In genomic region chrX:3680459-3680858, GRCh38 we compare ENCODE assay signal across 24 cellular contexts.
"Had no signal": no experiment of that assay in that cellular context is flagged by ENCODE, and none has a peak within 500 bp of the region (broad histone marks: within the 10 kb centered on the region; RNA-seq: fewer than 3 reads in every experiment).

No MANE protein-coding gene starts in this region.

- H3K4me1 ChIP-seq: foreskin keratinocyte, left lung, lower lobe of right lung, parathyroid adenoma, psoas muscle, right lobe of liver, upper lobe of right lung, vagina had no signal

- H3K9ac ChIP-seq: parathyroid adenoma had no signal

- H3K27ac ChIP-seq: colonic mucosa, foreskin keratinocyte, heart left ventricle, left lung, lower lobe of right lung, parathyroid adenoma, psoas muscle, right lobe of liver, tibial nerve, upper lobe of right lung, vagina had no signal

- FAIRE-seq: endothelial cell of umbilical vein, islet of Langerhans had no signal

- H3K4me3 ChIP-seq: colonic mucosa, heart left ventricle, left lung, lower lobe of right lung, psoas muscle, right lobe of liver, tibial nerve, upper lobe of right lung, vagina had no signal

- H3K27me3 Mint-ChIP-seq: memory B cell; natural killer cell treated with Interleukin-12 subunit alpha and Interleukin-12 subunit beta and Interleukin-15 and Interleukin-18, amount 100 ng/mL, for 72 hours; stimulated activated memory B cell treated with anti-CD40 and anti-IgM and Interleukin-4, amounts not matched to agents 10 μg/mL and 1 μg/mL and 100 μg/mL, for 72 hours; stimulated activated naive CD8-positive, alpha-beta T cell treated with anti-CD3 and anti-CD28 coated beads, Interleukin-15, Interleukin-2, amounts not matched to agents 100 ng/mL and 50 ng/mL, for 24 hours had no signal

- H3K79me2 ChIP-seq: parathyroid adenoma had no signal

- H3K4me3 Mint-ChIP-seq: memory B cell; natural killer cell treated with Interleukin-12 subunit alpha and Interleukin-12 subunit beta and Interleukin-15 and Interleukin-18, amount 100 ng/mL, for 72 hours; stimulated activated memory B cell treated with anti-CD40 and anti-IgM and Interleukin-4, amounts not matched to agents 10 μg/mL and 1 μg/mL and 100 μg/mL, for 72 hours; stimulated activated naive CD8-positive, alpha-beta T cell treated with anti-CD3 and anti-CD28 coated beads, Interleukin-15, Interleukin-2, amounts not matched to agents 100 ng/mL and 50 ng/mL, for 24 hours had no signal

- H3K36me3 ChIP-seq: colonic mucosa, heart left ventricle, left lung, lower lobe of right lung, right lobe of liver, tibial nerve, upper lobe of right lung, vagina had no signal

- H3K36me3 Mint-ChIP-seq: natural killer cell treated with Interleukin-12 subunit alpha and Interleukin-12 subunit beta and Interleukin-15 and Interleukin-18, amount 100 ng/mL, for 72 hours had no signal

- H2AFZ ChIP-seq: parathyroid adenoma had no signal

- H3K27ac Mint-ChIP-seq: memory B cell; natural killer cell treated with Interleukin-12 subunit alpha and Interleukin-12 subunit beta and Interleukin-15 and Interleukin-18, amount 100 ng/mL, for 72 hours; stimulated activated memory B cell treated with anti-CD40 and anti-IgM and Interleukin-4, amounts not matched to agents 10 μg/mL and 1 μg/mL and 100 μg/mL, for 72 hours; stimulated activated naive CD8-positive, alpha-beta T cell treated with anti-CD3 and anti-CD28 coated beads, Interleukin-15, Interleukin-2, amounts not matched to agents 100 ng/mL and 50 ng/mL, for 24 hours had no signal

- DNase-seq: dermis blood vessel endothelial cell; erythroblast; foreskin keratinocyte; heart left ventricle; hippocampal formation; left lung; lower lobe of right lung; midbrain; occipital lobe; psoas muscle; retina; right lobe of liver; stimulated activated CD4-positive, alpha-beta T cell treated with anti-CD3 and anti-CD28 coated beads, Interleukin-4, amount 100 ng/mL, for 1 hour; upper lobe of right lung had no signal

- H3K9me3 ChIP-seq: colonic mucosa, heart left ventricle, left lung, lower lobe of right lung, psoas muscle, right lobe of liver, tibial nerve, upper lobe of right lung, vagina had no signal

- H3K27me3 ChIP-seq: colonic mucosa, foreskin keratinocyte, heart left ventricle, left lung, right lobe of liver, tibial nerve, upper lobe of right lung, vagina had no signal

- H3K9me3 Mint-ChIP-seq: memory B cell; natural killer cell treated with Interleukin-12 subunit alpha and Interleukin-12 subunit beta and Interleukin-15 and Interleukin-18, amount 100 ng/mL, for 72 hours; stimulated activated memory B cell treated with anti-CD40 and anti-IgM and Interleukin-4, amounts not matched to agents 10 μg/mL and 1 μg/mL and 100 μg/mL, for 72 hours; stimulated activated naive CD8-positive, alpha-beta T cell treated with anti-CD3 and anti-CD28 coated beads, Interleukin-15, Interleukin-2, amounts not matched to agents 100 ng/mL and 50 ng/mL, for 24 hours had no signal
